Comparison of ENCODE assay signal across 11 cellular contexts in genomic region chr1:103108525-103109150, GRCh38. TPM values are rescaled to one million over a fixed set of nuclear protein-coding genes. Genes with fewer than 3 reads are reported as not detected.
A peak's percentile ranks its signal among the peaks of the same experiment; 100 is the strongest.
DNase-seq lines count a peak whose midpoint lies in the region; ATAC-seq and TF ChIP-seq lines count a peak whose summit lies in the region.
"Had no signal": no experiment of that assay in that cellular context is flagged by ENCODE, and none has a peak within 500 bp of the region (broad histone marks: within the 10 kb centered on the region; RNA-seq: fewer than 3 reads in every experiment).

No MANE protein-coding gene starts in this region.

- H3K4me3 ChIP-seq in BJ (ENCODE audit: low read depth, low read length) (peak overlapping the region; percentile 65), ascending aorta (peak overlapping the region; percentile 44 to 55)

- H3K27ac Mint-ChIP-seq in effector memory CD8-positive, alpha-beta T cell: no peak overlapping the region
- H3K27ac Mint-ChIP-seq: natural killer cell treated with Interleukin-12 subunit alpha and Interleukin-12 subunit beta and Interleukin-15 and Interleukin-18, amount 100 ng/mL, for 72 hours had no signal

- peaks cover 0 to 4% of the 10 kb centered on the region in 2 donors for H3K4me1 Mint-ChIP-seq in effector memory CD8-positive, alpha-beta T cell (ENCODE audit: low read depth in 2 of 2)

- H3K4me3 Mint-ChIP-seq in effector memory CD8-positive, alpha-beta T cell: no peak overlapping the region

- no peak for ATAC-seq in HG02678 (IDR thresholded peaks at IDR 0.05; ENCODE audit: unreplicated experiment)
- no peak for ATAC-seq in effector memory CD8-positive, alpha-beta T cell (replicated peaks)
- ATAC-seq: natural killer cell treated with Interleukin-12 subunit alpha and Interleukin-12 subunit beta and Interleukin-15 and Interleukin-18, amount 100 ng/mL, for 72 hours had no signal

- H3K27me3 ChIP-seq in BJ (ENCODE audit: control insufficient read depth, insufficient read depth, low read length): no peaks in the 10 kb centered on the region
- H3K27me3 ChIP-seq in ascending aorta: no peaks in the 10 kb centered on the region

- no peaks in the 10 kb centered on the region for H3K36me3 Mint-ChIP-seq in effector memory CD8-positive, alpha-beta T cell (ENCODE audit: insufficient read depth)
- H3K36me3 Mint-ChIP-seq: natural killer cell treated with Interleukin-12 subunit alpha and Interleukin-12 subunit beta and Interleukin-15 and Interleukin-18, amount 100 ng/mL, for 72 hours had no signal

- H3K27me3 Mint-ChIP-seq in effector memory CD8-positive, alpha-beta T cell: peaks cover 9 to 18% of the 10 kb centered on the region in 2 donors

- peaks cover 0 to 2% of the 10 kb centered on the region in 2 donors for H3K4me1 ChIP-seq in ascending aorta

- peaks cover 0 to 4% of the 10 kb centered on the region in 2 donors for H3K9me3 Mint-ChIP-seq in effector memory CD8-positive, alpha-beta T cell
- H3K9me3 Mint-ChIP-seq: natural killer cell treated with Interleukin-12 subunit alpha and Interleukin-12 subunit beta and Interleukin-15 and Interleukin-18, amount 100 ng/mL, for 72 hours had no signal

- POLR2A ChIA-PET in BJ (lab: Charles Lee): interaction anchor here (0.6 to 0.7 kb wide), 2 partner anchors 49 to 419 kb away, joined by 4 read pairs; no protein-coding TSS in a partner anchor

- intact Hi-C loops in ascending aorta (cut with DNase I): loop anchor here (5.0 kb wide), 1 partner anchor 409 kb away; no protein-coding TSS in a partner anchor
- intact Hi-C loops in posterior cingulate gyrus (cut with DNase I): no loop called here

- no peak overlapping the region for H3K27ac ChIP-seq in ascending aorta

- no peaks in the 10 kb centered on the region for H3K9me3 ChIP-seq in ascending aorta

- CTCF ChIA-PET in BJ (lab: Yijun Ruan, JAX): interaction anchor here (0.5 to 5.7 kb wide), 5 partner anchors 11 to 402 kb away, joined by 3 to 47 read pairs (median 4); no protein-coding TSS in a partner anchor

- DNase-seq in BJ (ENCODE audit: low read depth) (no peak), ascending aorta (ENCODE audit: low spot score in 2 of 2) (no peak), hypothalamus (lab: John Stamatoyannopoulos, UW) (peak in 34 of 51 donors; percentile 8 to 69 (median 46)), posterior cingulate gyrus (peak; percentile 17 to 85 (median 40)), NCI-H2081 treated with DMSO at 0.1 percent for 48 hours (lab: John Stamatoyannopoulos, UW) (no peak), OCI-M1 (lab: John Stamatoyannopoulos, UW) (no peak)
- no peak for DNase-seq in effector memory CD8-positive, alpha-beta T cell
- DNase-seq: activated naive CD4-positive, alpha-beta T cell treated with Interleukin-2 at 50 U/mL for 16 hours had no signal

- TF ChIP-seq CTCF in BJ (IDR thresholded peaks at IDR 0.05; ENCODE audit: insufficient read depth, low read depth, low read length) (no peak), ascending aorta (IDR thresholded peaks at IDR 0.05) (no peak)

- no peaks in the 10 kb centered on the region for H3K36me3 ChIP-seq in BJ (ENCODE audit: control insufficient read depth, insufficient read depth, low read length)
- H3K36me3 ChIP-seq in ascending aorta: no peaks in the 10 kb centered on the region

RNA-seq across cellular contexts. Expression of gene COL11A1, which starts 0.3 kb away (rescaled TPM):
- polyA plus RNA-seq in BJ (2011; rRNA removed): 34.4 and 71.7 TPM in 2 replicates
- 40.8 and 51.1 TPM in 2 replicates for polyA minus RNA-seq in BJ (2011; rRNA and poly(A)+ RNA removed)
- not detected for total RNA-seq in ascending aorta
- total RNA-seq: natural killer cell treated with Interleukin-12 subunit alpha and Interleukin-12 subunit beta and Interleukin-15 and Interleukin-18, amount 100 ng/mL, for 72 hours; T-helper 1 cell treated with Interleukin-12 subunit alpha and Interleukin-12 subunit beta and Interleukin-4 antibody, amounts not matched to agents 30 ng/mL and 1 ng/mL, for 36 hours had no signal

Comparison
In these comparisons a context has a peak if more than half of its experiments do, and no peak if none do; other contexts are left out.
1. DNase-seq: peak in hypothalamus (34 of 51) and posterior cingulate gyrus (10 of 10); none in BJ (single experiment), ascending aorta (0 of 2), NCI-H2081 treated with DMSO at 0.1 percent for 48 hours (single experiment), effector memory CD8-positive, alpha-beta T cell (0 of 3) and OCI-M1 (single experiment).